In genomic region chr10:42753507-42754154, GRCh38 we compare ENCODE assay signal across 8 cellular contexts. TPM values are rescaled to one million over a fixed set of nuclear protein-coding genes. Genes with fewer than 3 reads are reported as not detected.
A peak's percentile ranks its signal among the peaks of the same experiment; 100 is the strongest.
DNase-seq lines count a peak whose midpoint lies in the region; ATAC-seq and TF ChIP-seq lines count a peak whose summit lies in the region.

No MANE protein-coding gene starts in this region.

- POLR2A ChIA-PET in activated CD8-positive, alpha-beta T cell treated with anti-CD3 and anti-CD28 coated beads for 36 hours (lab: Charles Lee): interaction anchor here (0.8 kb wide), 1 partner anchor 202 kb away, joined by 3 read pairs; no protein-coding TSS in a partner anchor

- no peaks in the 10 kb centered on the region for H3K36me3 ChIP-seq in right atrium auricular region

- peak; percentile 13 for ATAC-seq in activated CD8-positive, alpha-beta T cell treated with anti-CD3 and anti-CD28 coated beads for 36 hours
- ATAC-seq in GM19328 (IDR thresholded peaks at IDR 0.05; ENCODE audit: unreplicated experiment): no peak

- peaks cover 0 to 11% of the 10 kb centered on the region in 2 donors for H3K27me3 ChIP-seq in right atrium auricular region

- DNase-seq in T-helper 1 cell (no peak), right atrium auricular region (ENCODE audit: low spot score) (no peak), skeletal muscle cell (ENCODE audit: low read depth) (no peak), ureter (ENCODE audit: low spot score) (no peak), SHP77 treated with DMSO at 0.1 percent for 48 hours (lab: John Stamatoyannopoulos, UW) (no peak)
- DNase-seq in activated CD8-positive, alpha-beta T cell treated with anti-CD3 and anti-CD28 coated beads for 36 hours: peak; percentile 14

- peak overlapping the region; percentile 42 to 55 for H3K4me3 ChIP-seq in right atrium auricular region
- peak overlapping the region; percentile 47 for H3K4me3 ChIP-seq in skeletal muscle cell (ENCODE audit: low read depth, low read length)

- H3K9me3 Mint-ChIP-seq in T-helper 1 cell treated with Interleukin-12 subunit alpha and Interleukin-12 subunit beta and Interleukin-4 antibody, amounts not matched to agents 30 μg/mL and 1 μg/mL, for 36 hours: no peaks in the 10 kb centered on the region
- H3K9me3 Mint-ChIP-seq in activated CD8-positive, alpha-beta T cell treated with anti-CD3 and anti-CD28 coated beads for 36 hours: no peaks in the 10 kb centered on the region

- no peaks in the 10 kb centered on the region for H3K9me3 ChIP-seq in right atrium auricular region

- peaks cover 0 to 42% of the 10 kb centered on the region in 2 donors for H3K4me1 ChIP-seq in right atrium auricular region

- H3K4me1 Mint-ChIP-seq in T-helper 1 cell treated with Interleukin-12 subunit alpha and Interleukin-12 subunit beta and Interleukin-4 antibody, amounts not matched to agents 30 μg/mL and 1 μg/mL, for 36 hours (ENCODE audit: low read depth): peaks cover 1% of the 10 kb centered on the region
- H3K4me1 Mint-ChIP-seq in activated CD8-positive, alpha-beta T cell treated with anti-CD3 and anti-CD28 coated beads for 36 hours (ENCODE audit: low read depth): peaks cover 7% of the 10 kb centered on the region

- TF ChIP-seq CTCF in activated CD8-positive, alpha-beta T cell treated with anti-CD3 and anti-CD28 coated beads for 36 hours (IDR thresholded peaks at IDR 0.05): no peak
- no peak for TF ChIP-seq CTCF in right atrium auricular region (IDR thresholded peaks at IDR 0.05)

- H3K27ac ChIP-seq in right atrium auricular region: peak overlapping the region in 1 of 2 donors; percentile 53

- CTCF ChIA-PET in activated CD8-positive, alpha-beta T cell treated with anti-CD3 and anti-CD28 coated beads for 36 hours (lab: Charles Lee): interaction anchor here (0.7 to 2.0 kb wide), 12 partner anchors 8 to 451 kb away, joined by 3 to 8 read pairs (median 4); no protein-coding TSS in a partner anchor

- H3K27me3 Mint-ChIP-seq in T-helper 1 cell treated with Interleukin-12 subunit alpha and Interleukin-12 subunit beta and Interleukin-4 antibody, amounts not matched to agents 30 μg/mL and 1 μg/mL, for 36 hours (ENCODE audit: low read depth): peaks cover 64% of the 10 kb centered on the region
- peaks cover 56% of the 10 kb centered on the region for H3K27me3 Mint-ChIP-seq in activated CD8-positive, alpha-beta T cell treated with anti-CD3 and anti-CD28 coated beads for 36 hours

- H3K36me3 Mint-ChIP-seq in T-helper 1 cell treated with Interleukin-12 subunit alpha and Interleukin-12 subunit beta and Interleukin-4 antibody, amounts not matched to agents 30 μg/mL and 1 μg/mL, for 36 hours (ENCODE audit: low read depth): no peaks in the 10 kb centered on the region
- no peaks in the 10 kb centered on the region for H3K36me3 Mint-ChIP-seq in activated CD8-positive, alpha-beta T cell treated with anti-CD3 and anti-CD28 coated beads for 36 hours (ENCODE audit: low read depth)

- no peak overlapping the region for H3K27ac Mint-ChIP-seq in T-helper 1 cell treated with Interleukin-12 subunit alpha and Interleukin-12 subunit beta and Interleukin-4 antibody, amounts not matched to agents 30 μg/mL and 1 μg/mL, for 36 hours
- H3K27ac Mint-ChIP-seq in activated CD8-positive, alpha-beta T cell treated with anti-CD3 and anti-CD28 coated beads for 36 hours: no peak overlapping the region

- H3K4me3 Mint-ChIP-seq in T-helper 1 cell treated with Interleukin-12 subunit alpha and Interleukin-12 subunit beta and Interleukin-4 antibody, amounts not matched to agents 30 μg/mL and 1 μg/mL, for 36 hours: peak overlapping the region; percentile 51
- H3K4me3 Mint-ChIP-seq in activated CD8-positive, alpha-beta T cell treated with anti-CD3 and anti-CD28 coated beads for 36 hours: peak overlapping the region; percentile 66

- intact Hi-C loops in activated CD8-positive, alpha-beta T cell treated with anti-CD3 and anti-CD28 coated beads for 36 hours (cut with micrococcal nuclease): loop anchor here (10.0 kb wide), 1 partner anchor 351 kb away; no protein-coding TSS in a partner anchor

RNA-seq across cellular contexts. Expression of gene BMS1, which starts 29.0 kb away (rescaled TPM):
- total RNA-seq in activated CD8-positive, alpha-beta T cell treated with anti-CD3 and anti-CD28 coated beads for 36 hours: 10 to 100 TPM; 27.6 to 28.1 TPM
- 10 to 100 TPM; 10.5 to 11.2 TPM for total RNA-seq in right atrium auricular region
- total RNA-seq in ureter: 19.2 TPM
